Comparison of ENCODE assay signal across 23 cellular contexts in genomic region chr19:7260161-7260560, GRCh38. TPM values are rescaled to one million over a fixed set of nuclear protein-coding genes. Genes with fewer than 3 reads are reported as not detected.
DNase-seq lines count a peak whose midpoint lies in the region; ATAC-seq and TF ChIP-seq lines count a peak whose summit lies in the region.
"Had no signal": no experiment of that assay in that cellular context is flagged by ENCODE, and none has a peak within 500 bp of the region (broad histone marks: within the 10 kb centered on the region; RNA-seq: fewer than 3 reads in every experiment).

No MANE protein-coding gene starts in this region.

- H3K27ac ChIP-seq in heart left ventricle (peak overlapping the region in 7 of 12 donors; percentile 5 to 43 (median 34)), right atrium auricular region (peak overlapping the region in 1 of 2 donors; percentile 45), dorsolateral prefrontal cortex (peak overlapping the region in 31 of 59 donors; percentile 18 to 92 (median 64)), psoas muscle (no peak overlapping the region), uterus (peak overlapping the region; percentile 53 to 92)
- H3K27ac ChIP-seq: 22Rv1, HL-60, KMS-11 had no signal

- ATAC-seq in heart left ventricle: peak in 3 of 4 donors; percentile 15 to 33 (median 16)
- peak; percentile 23 to 63 (median 53) for ATAC-seq in psoas muscle
- ATAC-seq in HG03432 (IDR thresholded peaks at IDR 0.05; ENCODE audit: unreplicated experiment): no peak
- ATAC-seq in omental fat pad (ENCODE audit: low FRiP score): no peak

- no peaks in the 10 kb centered on the region for H3K9me3 ChIP-seq in heart left ventricle
- H3K9me3 ChIP-seq in right atrium auricular region: no peaks in the 10 kb centered on the region
- H3K9me3 ChIP-seq in psoas muscle: no peaks in the 10 kb centered on the region
- H3K9me3 ChIP-seq in uterus: no peaks in the 10 kb centered on the region
- H3K9me3 ChIP-seq: BE2C had no signal

- intact Hi-C loops in heart left ventricle (cut with DNase I): no loop called here
- intact Hi-C loops in dorsolateral prefrontal cortex (cut with DNase I): no loop called here
- intact Hi-C loops in psoas muscle (cut with DNase I): no loop called here
- intact Hi-C loops in uterus (cut with DNase I; ENCODE audit: low total_unique reads): no loop called here

- H3K27me3 ChIP-seq in heart left ventricle (no peaks in the 10 kb centered on the region), right atrium auricular region (no peaks in the 10 kb centered on the region), dorsolateral prefrontal cortex (no peaks in the 10 kb centered on the region), psoas muscle (ENCODE audit: insufficient read depth in 3 of 3, low read length in 2 of 3) (no peaks in the 10 kb centered on the region), uterus (no peaks in the 10 kb centered on the region)
- H3K27me3 ChIP-seq: BE2C had no signal

- WGBS in heart left ventricle, 4 donors: 29 to 74% (median 56%) methylated on average over 6 to 7 of the region's 7 CpGs
- 41 to 46% (median 42%) methylated on average over 7 of the region's 7 CpGs for WGBS in psoas muscle, 3 donors

- TF ChIP-seq CTCF in heart left ventricle (IDR thresholded peaks at IDR 0.05) (no peak), right atrium auricular region (IDR thresholded peaks at IDR 0.05) (no peak), dorsolateral prefrontal cortex (IDR thresholded peaks at IDR 0.05 in 54 of 56, conservative IDR thresholded peaks at IDR 0.05 in 2 of 56; ENCODE audit: low read depth in 1 of 56, partially characterized antibody in 56 of 56) (no peak), psoas muscle (IDR thresholded peaks at IDR 0.05) (no peak), uterus (IDR thresholded peaks at IDR 0.05) (no peak), omental fat pad (IDR thresholded peaks at IDR 0.05) (no peak)

- H3K4me1 ChIP-seq in heart left ventricle (peaks cover 0 to 77% (median 44%) of the 10 kb centered on the region in 12 donors), right atrium auricular region (peaks cover 0 to 45% of the 10 kb centered on the region in 2 donors), psoas muscle (peaks cover 46% of the 10 kb centered on the region), uterus (peaks cover 4 to 6% of the 10 kb centered on the region in 2 donors)
- H3K4me1 ChIP-seq: BE2C had no signal

- no peak for TF ChIP-seq POLR2A in heart left ventricle (IDR thresholded peaks at IDR 0.05)
- TF ChIP-seq POLR2A in uterus (IDR thresholded peaks at IDR 0.05): no peak

- H3K36me3 ChIP-seq in heart left ventricle: peaks cover 0 to 3% (median 0%) of the 10 kb centered on the region in 9 donors
- no peaks in the 10 kb centered on the region for H3K36me3 ChIP-seq in right atrium auricular region
- no peaks in the 10 kb centered on the region for H3K36me3 ChIP-seq in psoas muscle (ENCODE audit: insufficient read depth in 1 of 2, low read depth in 1 of 2)
- no peaks in the 10 kb centered on the region for H3K36me3 ChIP-seq in uterus
- H3K36me3 ChIP-seq: BE2C had no signal

- H3K4me3 ChIP-seq in heart left ventricle (no peak overlapping the region), right atrium auricular region (no peak overlapping the region), dorsolateral prefrontal cortex (no peak overlapping the region), psoas muscle (no peak overlapping the region), uterus (no peak overlapping the region)

- DNase-seq in heart left ventricle: no peak
- no peak for DNase-seq in right atrium auricular region (ENCODE audit: low spot score)
- no peak for DNase-seq in dorsolateral prefrontal cortex
- no peak for DNase-seq in psoas muscle
- no peak for DNase-seq in uterus
- no peak for DNase-seq in 8988T
- DNase-seq in omental fat pad (ENCODE audit: low spot score): no peak
- DNase-seq: ACHN; BE2C; CD4-positive, alpha-beta T cell; H7; NCI-H1048; NCI-H1417; NCI-H1694; NCI-H2029 treated with DMSO at 0.1 percent for 48 hours; NCI-H446 treated with DMSO at 0.1 percent for 48 hours; NCI-H526; RPMI8226; SHP77 had no signal

RNA-seq across cellular contexts. Expression of gene INSR, which starts 34.1 kb away (rescaled TPM):
- total RNA-seq in heart left ventricle: 100 to 1,000 TPM in 5 of 9 donors, 10 to 100 TPM in 4; 73.7 to 221 (median 103) TPM
- 10 to 100 TPM; 28.7 to 40.5 TPM for polyA plus RNA-seq in heart left ventricle
- 100 to 1,000 TPM in 1 of 2 donors, 10 to 100 TPM in 1; 50.8 to 118 TPM for total RNA-seq in right atrium auricular region
- total RNA-seq in dorsolateral prefrontal cortex: 10 to 100 TPM; 37.5 to 83.8 (median 56.2) TPM
- total RNA-seq in psoas muscle: 10 to 100 TPM; 48.5 to 95.1 (median 66.3) TPM
- polyA plus RNA-seq in psoas muscle: 10 to 100 TPM in 2 of 3 donors, 1 to 10 TPM in 1; 3.7 to 13.7 (median 11.4) TPM
- 10 to 100 TPM; 46.0 to 97.6 (median 68.3) TPM for total RNA-seq in uterus
- total RNA-seq in omental fat pad: 100 to 1,000 TPM in 1 of 4 donors, 10 to 100 TPM in 3; 67.1 to 120 (median 80.2) TPM

Comparison
In these comparisons a context has a peak if more than half of its experiments do, and no peak if none do; other contexts are left out.
1. ATAC-seq: peak in heart left ventricle (3 of 4) and psoas muscle (4 of 4); none in HG03432 (single experiment) and omental fat pad (single experiment).